1 cellular context compared by ENCODE assay signal in the genomic region with DNA sequence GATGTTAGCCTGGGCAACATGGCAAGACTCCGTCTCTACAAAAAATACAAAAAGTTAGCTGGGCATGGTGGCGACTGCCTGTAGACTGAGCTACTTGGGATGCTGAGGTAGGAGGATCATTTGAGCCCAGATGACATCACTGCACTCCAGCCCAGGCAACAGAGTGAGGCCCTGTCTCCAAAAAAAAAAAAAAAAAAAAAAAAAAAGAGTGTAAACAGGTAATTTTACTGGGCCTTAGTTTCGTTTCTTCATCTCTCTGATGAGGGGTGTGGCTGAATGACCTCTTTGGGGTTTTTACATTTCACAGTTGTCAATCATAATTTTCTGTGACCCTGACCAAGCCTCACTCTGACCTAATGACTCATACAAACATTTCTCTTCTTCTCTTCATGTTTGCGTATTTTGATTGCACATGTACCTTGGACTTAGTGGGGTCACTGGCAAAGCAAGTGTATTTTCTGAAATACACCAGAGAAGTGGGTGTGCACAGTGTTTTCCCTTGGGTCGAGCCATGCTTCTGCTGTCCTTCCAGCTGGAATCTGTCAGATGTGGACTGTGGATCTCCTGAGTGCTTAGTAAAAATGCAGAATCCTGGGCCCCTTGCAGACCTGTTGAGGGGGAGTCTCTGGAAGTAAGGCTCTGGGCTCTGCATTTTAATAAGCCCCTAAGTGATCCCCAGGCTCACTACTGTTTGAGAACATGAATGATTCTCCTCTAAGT.
TF ChIP-seq lines count a peak whose summit lies in the region.

No MANE protein-coding gene starts in this region.

TF ChIP-seq in HepG2, 621 proteins besides CTCF, POLR2A, EP300 and RAD21 (continued from another document and continues in another):
- TF ChIP-seq, protein P1, sequence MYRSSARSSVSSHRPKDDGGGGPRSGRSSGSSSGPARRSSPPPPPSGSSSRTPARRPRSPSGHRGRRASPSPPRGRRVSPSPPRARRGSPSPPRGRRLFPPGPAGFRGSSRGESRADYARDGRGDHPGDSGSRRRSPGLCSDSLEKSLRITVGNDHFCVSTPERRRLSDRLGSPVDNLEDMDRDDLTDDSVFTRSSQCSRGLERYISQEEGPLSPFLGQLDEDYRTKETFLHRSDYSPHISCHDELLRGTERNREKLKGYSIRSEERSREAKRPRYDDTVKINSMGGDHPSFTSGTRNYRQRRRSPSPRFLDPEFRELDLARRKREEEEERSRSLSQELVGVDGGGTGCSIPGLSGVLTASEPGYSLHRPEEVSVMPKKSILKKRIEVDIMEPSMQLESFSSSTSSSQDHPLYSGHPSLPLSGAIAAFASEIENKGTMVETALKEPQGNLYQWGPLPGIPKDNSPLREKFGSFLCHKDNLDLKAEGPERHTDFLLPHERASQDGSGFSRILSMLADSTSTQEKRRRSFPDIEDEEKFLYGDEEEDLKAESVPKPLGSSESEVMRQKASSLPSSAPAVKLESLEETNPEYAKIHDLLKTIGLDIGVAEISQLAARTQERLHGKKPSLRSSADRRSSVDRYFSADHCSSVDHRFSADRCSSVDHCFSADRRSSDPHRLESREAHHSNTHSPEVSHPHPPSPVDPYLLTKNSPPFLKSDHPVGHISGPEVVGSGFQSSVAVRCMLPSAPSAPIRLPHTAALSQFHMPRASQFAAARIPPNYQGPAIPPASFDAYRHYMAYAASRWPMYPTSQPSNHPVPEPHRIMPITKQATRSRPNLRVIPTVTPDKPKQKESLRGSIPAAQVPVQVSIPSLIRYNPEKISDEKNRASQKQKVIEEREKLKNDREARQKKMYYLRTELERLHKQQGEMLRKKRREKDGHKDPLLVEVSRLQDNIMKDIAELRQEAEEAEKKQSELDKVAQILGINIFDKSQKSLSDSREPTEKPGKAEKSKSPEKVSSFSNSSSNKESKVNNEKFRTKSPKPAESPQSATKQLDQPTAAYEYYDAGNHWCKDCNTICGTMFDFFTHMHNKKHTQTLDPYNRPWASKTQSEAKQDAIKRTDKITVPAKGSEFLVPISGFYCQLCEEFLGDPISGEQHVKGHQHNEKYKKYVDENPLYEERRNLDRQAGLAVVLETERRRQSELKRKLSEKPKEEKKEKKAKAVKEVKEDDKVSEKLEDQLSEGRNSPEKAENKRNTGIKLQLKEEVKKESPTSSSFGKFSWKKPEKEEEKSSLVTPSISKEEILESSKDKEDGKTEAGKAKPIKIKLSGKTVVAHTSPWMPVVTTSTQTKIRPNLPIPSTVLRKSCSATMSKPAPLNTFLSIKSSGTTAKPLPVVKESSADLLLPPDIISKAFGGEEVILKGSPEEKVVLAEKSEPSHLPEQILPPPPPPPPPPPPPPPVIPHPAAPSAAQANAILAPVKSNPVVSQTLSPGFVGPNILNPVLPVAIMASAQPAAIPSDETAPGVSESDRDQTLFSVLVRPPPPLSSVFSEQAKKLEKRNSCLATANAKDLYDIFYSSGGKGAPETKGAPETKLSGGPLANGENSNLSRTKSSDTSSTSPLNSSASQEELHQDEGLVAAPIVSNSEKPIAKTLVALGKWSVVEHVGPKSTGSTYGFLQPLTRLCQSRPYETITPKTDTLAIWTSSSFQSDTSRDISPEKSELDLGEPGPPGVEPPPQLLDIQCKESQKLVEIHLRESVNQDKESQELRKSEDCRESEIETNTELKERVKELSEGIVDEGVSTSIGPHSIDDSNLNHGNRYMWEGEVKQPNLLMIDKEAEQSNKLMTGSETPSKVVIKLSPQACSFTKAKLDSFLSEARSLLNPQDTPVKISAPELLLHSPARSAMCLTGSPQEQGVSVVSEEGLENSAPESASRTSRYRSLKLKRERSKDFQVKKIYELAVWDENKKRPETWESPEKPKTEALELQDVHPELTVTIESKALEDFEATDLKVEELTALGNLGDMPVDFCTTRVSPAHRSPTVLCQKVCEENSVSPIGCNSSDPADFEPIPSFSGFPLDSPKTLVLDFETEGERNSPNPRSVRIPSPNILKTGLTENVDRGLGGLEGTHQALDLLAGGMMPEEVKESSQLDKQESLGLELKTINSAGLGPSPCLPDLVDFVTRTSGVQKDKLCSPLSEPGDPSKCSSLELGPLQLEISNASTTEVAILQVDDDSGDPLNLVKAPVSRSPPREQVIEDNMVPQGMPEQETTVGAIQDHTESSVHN (CRISPR knock-in tag; IDR thresholded peaks at IDR 0.05), result no peak
- peak; percentile 96 for TF ChIP-seq GATAD2A (CRISPR knock-in tag; IDR thresholded peaks at IDR 0.05)
- TF ChIP-seq PHF5A (CRISPR knock-in tag; IDR thresholded peaks at IDR 0.05; ENCODE audit: low read depth, unreplicated experiment), result peak; percentile 74
- TF ChIP-seq, protein P2, sequence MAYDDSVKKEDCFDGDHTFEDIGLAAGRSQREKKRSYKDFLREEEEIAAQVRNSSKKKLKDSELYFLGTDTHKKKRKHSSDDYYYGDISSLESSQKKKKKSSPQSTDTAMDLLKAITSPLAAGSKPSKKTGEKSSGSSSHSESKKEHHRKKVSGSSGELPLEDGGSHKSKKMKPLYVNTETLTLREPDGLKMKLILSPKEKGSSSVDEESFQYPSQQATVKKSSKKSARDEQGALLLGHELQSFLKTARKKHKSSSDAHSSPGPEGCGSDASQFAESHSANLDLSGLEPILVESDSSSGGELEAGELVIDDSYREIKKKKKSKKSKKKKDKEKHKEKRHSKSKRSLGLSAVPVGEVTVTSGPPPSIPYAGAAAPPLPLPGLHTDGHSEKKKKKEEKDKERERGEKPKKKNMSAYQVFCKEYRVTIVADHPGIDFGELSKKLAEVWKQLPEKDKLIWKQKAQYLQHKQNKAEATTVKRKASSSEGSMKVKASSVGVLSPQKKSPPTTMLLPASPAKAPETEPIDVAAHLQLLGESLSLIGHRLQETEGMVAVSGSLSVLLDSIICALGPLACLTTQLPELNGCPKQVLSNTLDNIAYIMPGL (CRISPR knock-in tag; IDR thresholded peaks at IDR 0.05; ENCODE audit: borderline replicate concordance in 1 of 2, low read depth in 1 of 2), result peak in 1 of 2 experiments; percentile 55; a peak in 1 of 4 replicates
- TF ChIP-seq ZNF331 (CRISPR knock-in tag; IDR thresholded peaks at IDR 0.05), result peak; percentile 64; the same call in 1 of the 2 replicates
- no peak for TF ChIP-seq KLF15 (CRISPR knock-in tag; IDR thresholded peaks at IDR 0.05; ENCODE audit: borderline replicate concordance)
- no peak for TF ChIP-seq ZNF230 (CRISPR knock-in tag; IDR thresholded peaks at IDR 0.05)
- TF ChIP-seq IRF2 (CRISPR knock-in tag; IDR thresholded peaks at IDR 0.05), result peak; percentile 84
- no peak for TF ChIP-seq CHD2 (IDR thresholded peaks at IDR 0.05; ENCODE audit: low read depth, low read length)
- TF ChIP-seq ZSCAN22 (CRISPR knock-in tag; IDR thresholded peaks at IDR 0.05), result no peak
- TF ChIP-seq, protein P3, sequence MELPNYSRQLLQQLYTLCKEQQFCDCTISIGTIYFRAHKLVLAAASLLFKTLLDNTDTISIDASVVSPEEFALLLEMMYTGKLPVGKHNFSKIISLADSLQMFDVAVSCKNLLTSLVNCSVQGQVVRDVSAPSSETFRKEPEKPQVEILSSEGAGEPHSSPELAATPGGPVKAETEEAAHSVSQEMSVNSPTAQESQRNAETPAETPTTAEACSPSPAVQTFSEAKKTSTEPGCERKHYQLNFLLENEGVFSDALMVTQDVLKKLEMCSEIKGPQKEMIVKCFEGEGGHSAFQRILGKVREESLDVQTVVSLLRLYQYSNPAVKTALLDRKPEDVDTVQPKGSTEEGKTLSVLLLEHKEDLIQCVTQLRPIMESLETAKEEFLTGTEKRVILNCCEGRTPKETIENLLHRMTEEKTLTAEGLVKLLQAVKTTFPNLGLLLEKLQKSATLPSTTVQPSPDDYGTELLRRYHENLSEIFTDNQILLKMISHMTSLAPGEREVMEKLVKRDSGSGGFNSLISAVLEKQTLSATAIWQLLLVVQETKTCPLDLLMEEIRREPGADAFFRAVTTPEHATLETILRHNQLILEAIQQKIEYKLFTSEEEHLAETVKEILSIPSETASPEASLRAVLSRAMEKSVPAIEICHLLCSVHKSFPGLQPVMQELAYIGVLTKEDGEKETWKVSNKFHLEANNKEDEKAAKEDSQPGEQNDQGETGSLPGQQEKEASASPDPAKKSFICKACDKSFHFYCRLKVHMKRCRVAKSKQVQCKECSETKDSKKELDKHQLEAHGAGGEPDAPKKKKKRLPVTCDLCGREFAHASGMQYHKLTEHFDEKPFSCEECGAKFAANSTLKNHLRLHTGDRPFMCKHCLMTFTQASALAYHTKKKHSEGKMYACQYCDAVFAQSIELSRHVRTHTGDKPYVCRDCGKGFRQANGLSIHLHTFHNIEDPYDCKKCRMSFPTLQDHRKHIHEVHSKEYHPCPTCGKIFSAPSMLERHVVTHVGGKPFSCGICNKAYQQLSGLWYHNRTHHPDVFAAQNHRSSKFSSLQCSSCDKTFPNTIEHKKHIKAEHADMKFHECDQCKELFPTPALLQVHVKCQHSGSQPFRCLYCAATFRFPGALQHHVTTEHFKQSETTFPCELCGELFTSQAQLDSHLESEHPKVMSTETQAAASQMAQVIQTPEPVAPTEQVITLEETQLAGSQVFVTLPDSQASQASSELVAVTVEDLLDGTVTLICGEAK (IDR thresholded peaks at IDR 0.05), result no peak
- TF ChIP-seq, protein P3 (CRISPR knock-in tag; IDR thresholded peaks at IDR 0.05), result no peak
- TF ChIP-seq YY1 (IDR thresholded peaks at IDR 0.05; ENCODE audit: insufficient read depth, insufficient replicate concordance, low read depth, low read length), result no peak
- TF ChIP-seq ZNF468 (CRISPR knock-in tag; IDR thresholded peaks at IDR 0.05), result no peak
- no peak for TF ChIP-seq RELA (CRISPR knock-in tag; IDR thresholded peaks at IDR 0.05)
- TF ChIP-seq, protein P4, sequence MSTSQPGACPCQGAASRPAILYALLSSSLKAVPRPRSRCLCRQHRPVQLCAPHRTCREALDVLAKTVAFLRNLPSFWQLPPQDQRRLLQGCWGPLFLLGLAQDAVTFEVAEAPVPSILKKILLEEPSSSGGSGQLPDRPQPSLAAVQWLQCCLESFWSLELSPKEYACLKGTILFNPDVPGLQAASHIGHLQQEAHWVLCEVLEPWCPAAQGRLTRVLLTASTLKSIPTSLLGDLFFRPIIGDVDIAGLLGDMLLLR (CRISPR knock-in tag; IDR thresholded peaks at IDR 0.05), result no peak
- TF ChIP-seq ZNF761 (CRISPR knock-in tag; conservative IDR thresholded peaks at IDR 0.05), result no peak
- peak; percentile 64 for TF ChIP-seq GATAD1 (CRISPR knock-in tag; IDR thresholded peaks at IDR 0.05)
- TF ChIP-seq KLF6 (CRISPR knock-in tag; IDR thresholded peaks at IDR 0.05), result peak; percentile 51; the same call in 1 of the 2 replicates
- TF ChIP-seq ASH2L (IDR thresholded peaks at IDR 0.05; ENCODE audit: insufficient read length, low read depth, low read length), result no peak
- TF ChIP-seq, protein P5, sequence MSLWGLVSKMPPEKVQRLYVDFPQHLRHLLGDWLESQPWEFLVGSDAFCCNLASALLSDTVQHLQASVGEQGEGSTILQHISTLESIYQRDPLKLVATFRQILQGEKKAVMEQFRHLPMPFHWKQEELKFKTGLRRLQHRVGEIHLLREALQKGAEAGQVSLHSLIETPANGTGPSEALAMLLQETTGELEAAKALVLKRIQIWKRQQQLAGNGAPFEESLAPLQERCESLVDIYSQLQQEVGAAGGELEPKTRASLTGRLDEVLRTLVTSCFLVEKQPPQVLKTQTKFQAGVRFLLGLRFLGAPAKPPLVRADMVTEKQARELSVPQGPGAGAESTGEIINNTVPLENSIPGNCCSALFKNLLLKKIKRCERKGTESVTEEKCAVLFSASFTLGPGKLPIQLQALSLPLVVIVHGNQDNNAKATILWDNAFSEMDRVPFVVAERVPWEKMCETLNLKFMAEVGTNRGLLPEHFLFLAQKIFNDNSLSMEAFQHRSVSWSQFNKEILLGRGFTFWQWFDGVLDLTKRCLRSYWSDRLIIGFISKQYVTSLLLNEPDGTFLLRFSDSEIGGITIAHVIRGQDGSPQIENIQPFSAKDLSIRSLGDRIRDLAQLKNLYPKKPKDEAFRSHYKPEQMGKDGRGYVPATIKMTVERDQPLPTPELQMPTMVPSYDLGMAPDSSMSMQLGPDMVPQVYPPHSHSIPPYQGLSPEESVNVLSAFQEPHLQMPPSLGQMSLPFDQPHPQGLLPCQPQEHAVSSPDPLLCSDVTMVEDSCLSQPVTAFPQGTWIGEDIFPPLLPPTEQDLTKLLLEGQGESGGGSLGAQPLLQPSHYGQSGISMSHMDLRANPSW (CRISPR knock-in tag; IDR thresholded peaks at IDR 0.05; ENCODE audit: borderline replicate concordance), result peak; percentile 87; the same call in 1 of the 2 replicates
- TF ChIP-seq HNF4G (IDR thresholded peaks at IDR 0.05; ENCODE audit: borderline replicate concordance, low read depth, low read length), result peak; percentile 92
- TF ChIP-seq HNF4G (CRISPR knock-in tag; IDR thresholded peaks at IDR 0.05; ENCODE audit: borderline replicate concordance, low read depth), result peak; percentile 86; the same call in 1 of the 2 replicates
- TF ChIP-seq, protein P6, sequence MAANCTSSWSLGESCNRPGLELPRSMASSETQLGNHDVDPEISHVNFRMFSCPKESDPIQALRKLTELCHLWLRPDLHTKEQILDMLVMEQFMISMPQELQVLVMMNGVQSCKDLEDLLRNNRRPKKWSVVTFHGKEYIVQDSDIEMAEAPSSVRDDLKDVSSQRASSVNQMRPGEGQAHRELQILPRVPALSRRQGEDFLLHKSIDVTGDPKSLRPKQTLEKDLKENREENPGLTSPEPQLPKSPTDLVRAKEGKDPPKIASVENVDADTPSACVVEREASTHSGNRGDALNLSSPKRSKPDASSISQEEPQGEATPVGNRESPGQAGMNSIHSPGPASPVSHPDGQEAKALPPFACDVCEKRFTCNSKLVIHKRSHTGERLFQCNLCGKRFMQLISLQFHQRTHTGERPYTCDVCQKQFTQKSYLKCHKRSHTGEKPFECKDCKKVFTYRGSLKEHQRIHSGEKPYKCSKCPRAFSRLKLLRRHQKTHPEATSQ (CRISPR knock-in tag; IDR thresholded peaks at IDR 0.05; ENCODE audit: borderline replicate concordance), result no peak; the same call in 1 of the 2 replicates
